10 cellular contexts compared by ENCODE assay signal in genomic region chr4:188695261-188695660, GRCh38.
"Had no signal": no experiment of that assay in that cellular context is flagged by ENCODE, and none has a peak within 500 bp of the region (broad histone marks: within the 10 kb centered on the region; RNA-seq: fewer than 3 reads in every experiment).

No MANE protein-coding gene starts in this region.

- H3K4me1 ChIP-seq: HAP-1 had no signal

- H3K4me1 Mint-ChIP-seq: H9 had no signal

- FAIRE-seq: H1, H54 had no signal

- DNase-seq: GM23248, GOT3, H7, H9, HCEC 1CT, HFFc6 had no signal

- H3K9ac ChIP-seq: GM23248 had no signal

- ATAC-seq: HCT116 had no signal

- H3K36me3 ChIP-seq: HAP-1 had no signal

- H3K27ac ChIP-seq: GM23248 had no signal

- H3K9me3 ChIP-seq: HAP-1 had no signal

- H3K4me3 ChIP-seq: GM23248, HAP-1 had no signal

- H3K9me3 Mint-ChIP-seq: H9, HFFc6 had no signal

- H2AFZ ChIP-seq: GM23248 had no signal

- H3K27ac Mint-ChIP-seq: H9, HFFc6 had no signal

- H3K4me3 Mint-ChIP-seq: H9, HFFc6 had no signal
